1 cellular context compared by ENCODE assay signal in genomic region chr3:152857082-152857481, GRCh38.
TF ChIP-seq lines count a peak whose summit lies in the region.

No MANE protein-coding gene starts in this region.

TF ChIP-seq in K562, 482 proteins besides CTCF, POLR2A, EP300 and RAD21 (continued from another document):
- TF ChIP-seq, protein P1, sequence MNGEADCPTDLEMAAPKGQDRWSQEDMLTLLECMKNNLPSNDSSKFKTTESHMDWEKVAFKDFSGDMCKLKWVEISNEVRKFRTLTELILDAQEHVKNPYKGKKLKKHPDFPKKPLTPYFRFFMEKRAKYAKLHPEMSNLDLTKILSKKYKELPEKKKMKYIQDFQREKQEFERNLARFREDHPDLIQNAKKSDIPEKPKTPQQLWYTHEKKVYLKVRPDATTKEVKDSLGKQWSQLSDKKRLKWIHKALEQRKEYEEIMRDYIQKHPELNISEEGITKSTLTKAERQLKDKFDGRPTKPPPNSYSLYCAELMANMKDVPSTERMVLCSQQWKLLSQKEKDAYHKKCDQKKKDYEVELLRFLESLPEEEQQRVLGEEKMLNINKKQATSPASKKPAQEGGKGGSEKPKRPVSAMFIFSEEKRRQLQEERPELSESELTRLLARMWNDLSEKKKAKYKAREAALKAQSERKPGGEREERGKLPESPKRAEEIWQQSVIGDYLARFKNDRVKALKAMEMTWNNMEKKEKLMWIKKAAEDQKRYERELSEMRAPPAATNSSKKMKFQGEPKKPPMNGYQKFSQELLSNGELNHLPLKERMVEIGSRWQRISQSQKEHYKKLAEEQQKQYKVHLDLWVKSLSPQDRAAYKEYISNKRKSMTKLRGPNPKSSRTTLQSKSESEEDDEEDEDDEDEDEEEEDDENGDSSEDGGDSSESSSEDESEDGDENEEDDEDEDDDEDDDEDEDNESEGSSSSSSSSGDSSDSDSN (IDR thresholded peaks at IDR 0.05; ENCODE audit: borderline replicate concordance in 1 of 2, low read depth in 2 of 2, low read length in 2 of 2) = no peak
- no peak for TF ChIP-seq SAFB (IDR thresholded peaks at IDR 0.05; ENCODE audit: borderline replicate concordance, low read depth, low read length)
- no peak for TF ChIP-seq ATF6 (CRISPR knock-in tag; IDR thresholded peaks at IDR 0.05)
- peak; percentile 94 for TF ChIP-seq EHMT2 (IDR thresholded peaks at IDR 0.05)
- no peak for TF ChIP-seq PPARD (CRISPR knock-in tag; IDR thresholded peaks at IDR 0.05)
- TF ChIP-seq POLR2AphosphoS5 (IDR thresholded peaks at IDR 0.05; ENCODE audit: control insufficient read depth, insufficient read depth, low read depth, low read length) = no peak
- TF ChIP-seq KDM5B (IDR thresholded peaks at IDR 0.05; ENCODE audit: insufficient replicate concordance, low read depth, low read length) = no peak
- no peak for TF ChIP-seq ZC3H11A (IDR thresholded peaks at IDR 0.05; ENCODE audit: low read depth, low read length)
- no peak for TF ChIP-seq HCFC1 (IDR thresholded peaks at IDR 0.05; ENCODE audit: low read depth, low read length)
- no peak for TF ChIP-seq ZNF79 (CRISPR knock-in tag; IDR thresholded peaks at IDR 0.05; ENCODE audit: low read depth)
- no peak for TF ChIP-seq CBX2 (IDR thresholded peaks at IDR 0.05; ENCODE audit: insufficient read depth, low read length, poor library complexity, severe bottlenecking)
- no peak for TF ChIP-seq TOE1 (IDR thresholded peaks at IDR 0.05; ENCODE audit: borderline replicate concordance)
- no peak for TF ChIP-seq TOE1 (CRISPR knock-in tag; IDR thresholded peaks at IDR 0.05; ENCODE audit: borderline replicate concordance, low read depth)
- TF ChIP-seq MAZ (CRISPR knock-in tag; conservative IDR thresholded peaks at IDR 0.05 in 1 of 2, IDR thresholded peaks at IDR 0.05 in 1 of 2) = no peak
- TF ChIP-seq ZNF830 (CRISPR knock-in tag; IDR thresholded peaks at IDR 0.05) = no peak
- TF ChIP-seq NELFE (IDR thresholded peaks at IDR 0.05; ENCODE audit: insufficient read depth, insufficient read length) = no peak
- TF ChIP-seq SIRT6 (IDR thresholded peaks at IDR 0.05; ENCODE audit: low read depth, low read length) = no peak
- TF ChIP-seq SRSF3 (IDR thresholded peaks at IDR 0.05; ENCODE audit: insufficient read depth, low read length) = no peak
- TF ChIP-seq GATA2 (CRISPR knock-in tag; IDR thresholded peaks at IDR 0.05) = no peak
- no peak for TF ChIP-seq ZBTB9 (CRISPR knock-in tag; IDR thresholded peaks at IDR 0.05)
- no peak for TF ChIP-seq ZFP30 (CRISPR knock-in tag; IDR thresholded peaks at IDR 0.05; ENCODE audit: borderline replicate concordance)
- no peak for TF ChIP-seq SRF (CRISPR knock-in tag; IDR thresholded peaks at IDR 0.05)
- TF ChIP-seq CSDE1 (IDR thresholded peaks at IDR 0.05) = no peak
- no peak for TF ChIP-seq SMAD3 (CRISPR knock-in tag; conservative IDR thresholded peaks at IDR 0.05)
- no peak for TF ChIP-seq RNF2 (IDR thresholded peaks at IDR 0.05)
- TF ChIP-seq PREB (CRISPR knock-in tag; IDR thresholded peaks at IDR 0.05) = no peak
- no peak for TF ChIP-seq ZBTB7A (IDR thresholded peaks at IDR 0.05; ENCODE audit: borderline replicate concordance, control insufficient read depth, low read depth, low read length)
- TF ChIP-seq BHLHE40 (IDR thresholded peaks at IDR 0.05; ENCODE audit: low read length) = no peak; the same call in 1 of the 2 replicates
- no peak for TF ChIP-seq ZNF140 (CRISPR knock-in tag; IDR thresholded peaks at IDR 0.05)
- TF ChIP-seq DIDO1 (tag; IDR thresholded peaks at IDR 0.05; ENCODE audit: low read depth) = no peak
- no peak for TF ChIP-seq NEUROD1 (IDR thresholded peaks at IDR 0.05; ENCODE audit: borderline replicate concordance, low read depth, low read length, partially characterized antibody)
- TF ChIP-seq ZBTB8A (IDR thresholded peaks at IDR 0.05; ENCODE audit: partially characterized antibody) = no peak
- no peak for TF ChIP-seq ZNF449 (CRISPR knock-in tag; IDR thresholded peaks at IDR 0.05)
- no peak for TF ChIP-seq THRAP3 (IDR thresholded peaks at IDR 0.05; ENCODE audit: borderline replicate concordance)
- TF ChIP-seq ZBED1 (IDR thresholded peaks at IDR 0.05) = no peak
- no peak for TF ChIP-seq ZFP91 (CRISPR knock-in tag; IDR thresholded peaks at IDR 0.05)
- TF ChIP-seq, protein P2, sequence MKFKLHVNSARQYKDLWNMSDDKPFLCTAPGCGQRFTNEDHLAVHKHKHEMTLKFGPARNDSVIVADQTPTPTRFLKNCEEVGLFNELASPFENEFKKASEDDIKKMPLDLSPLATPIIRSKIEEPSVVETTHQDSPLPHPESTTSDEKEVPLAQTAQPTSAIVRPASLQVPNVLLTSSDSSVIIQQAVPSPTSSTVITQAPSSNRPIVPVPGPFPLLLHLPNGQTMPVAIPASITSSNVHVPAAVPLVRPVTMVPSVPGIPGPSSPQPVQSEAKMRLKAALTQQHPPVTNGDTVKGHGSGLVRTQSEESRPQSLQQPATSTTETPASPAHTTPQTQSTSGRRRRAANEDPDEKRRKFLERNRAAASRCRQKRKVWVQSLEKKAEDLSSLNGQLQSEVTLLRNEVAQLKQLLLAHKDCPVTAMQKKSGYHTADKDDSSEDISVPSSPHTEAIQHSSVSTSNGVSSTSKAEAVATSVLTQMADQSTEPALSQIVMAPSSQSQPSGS (CRISPR knock-in tag; IDR thresholded peaks at IDR 0.05) = no peak
- TF ChIP-seq RERE (CRISPR knock-in tag; IDR thresholded peaks at IDR 0.05; ENCODE audit: borderline replicate concordance) = no peak
- TF ChIP-seq PTBP1 (IDR thresholded peaks at IDR 0.05; ENCODE audit: low read depth, low read length) = no peak
- TF ChIP-seq SMAD1 (IDR thresholded peaks at IDR 0.05; ENCODE audit: low read depth, low read length, partially characterized antibody) = no peak
